9 cellular contexts compared by ENCODE assay signal in the genomic region with DNA sequence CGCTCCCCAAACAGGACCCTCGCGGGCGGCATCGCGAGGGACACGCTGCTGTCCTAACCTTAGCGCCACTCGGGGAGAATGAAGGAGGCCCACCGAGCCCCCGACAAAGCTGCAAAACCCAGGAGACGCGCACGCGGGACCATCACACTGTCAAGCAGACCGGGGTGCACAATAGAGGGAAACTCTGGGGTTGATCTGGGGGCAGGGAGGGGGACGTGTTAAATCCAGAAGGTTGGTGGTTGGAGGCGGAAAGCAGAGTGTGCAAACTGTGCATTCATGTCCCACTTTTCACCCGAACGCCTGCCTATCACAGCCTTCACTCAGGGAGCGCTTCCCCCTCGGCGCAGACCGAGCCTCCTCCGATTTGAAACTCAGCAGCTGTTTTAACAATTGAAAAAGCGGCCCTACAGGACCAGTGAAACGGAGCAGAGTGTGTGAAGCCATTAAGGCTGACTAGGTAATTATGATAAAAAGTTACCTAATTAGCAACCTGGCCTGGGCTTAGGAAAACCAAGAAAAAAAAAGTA. TPM values are rescaled to one million over a fixed set of nuclear protein-coding genes. Genes with fewer than 3 reads are reported as not detected.
DNase-seq lines count a peak whose midpoint lies in the region; ATAC-seq and TF ChIP-seq lines count a peak whose summit lies in the region.
"Had no signal": no experiment of that assay in that cellular context is flagged by ENCODE, and none has a peak within 500 bp of the region (broad histone marks: within the 10 kb centered on the region; RNA-seq: fewer than 3 reads in every experiment).

No MANE protein-coding gene starts in this region.

- H3K27ac ChIP-seq in cardiac muscle cell = no peak overlapping the region

- H3K4me1 ChIP-seq in cardiac muscle cell (ENCODE audit: low read depth) = peaks cover 6% of the 10 kb centered on the region

- CTCF ChIA-PET in WTC11 (lab: Charles Lee) = interaction anchor here (1.0 to 1.1 kb wide), 3 partner anchors 51 to 119 kb away, joined by 3 to 4 read pairs (median 3); no protein-coding TSS in a partner anchor

- H3K4me3 Mint-ChIP-seq in WTC11 = peak overlapping the region; percentile 88
- H3K4me3 Mint-ChIP-seq in progenitor cell of endocrine pancreas (ENCODE audit: low read depth) = peak overlapping the region; percentile 79

- H3K27ac Mint-ChIP-seq in WTC11 = no peak overlapping the region
- H3K27ac Mint-ChIP-seq in progenitor cell of endocrine pancreas = peak overlapping the region; percentile 45

- peak; percentile 5 for ATAC-seq in WTC11
- no peak for ATAC-seq in HG02571 (IDR thresholded peaks at IDR 0.05; ENCODE audit: unreplicated experiment)
- ATAC-seq in HG03280 (IDR thresholded peaks at IDR 0.05; ENCODE audit: unreplicated experiment) = no peak
- no peak for ATAC-seq in GM18861 (IDR thresholded peaks at IDR 0.05; ENCODE audit: unreplicated experiment)

- peaks cover 53% of the 10 kb centered on the region for H3K27me3 Mint-ChIP-seq in WTC11 (ENCODE audit: low read depth)
- H3K27me3 Mint-ChIP-seq in progenitor cell of endocrine pancreas = peaks cover 67% of the 10 kb centered on the region

- H3K27me3 ChIP-seq in H7 (ENCODE audit: control insufficient read depth, insufficient read depth, low read length) = peaks cover 43% of the 10 kb centered on the region
- H3K27me3 ChIP-seq in cardiac muscle cell = peaks cover 5% of the 10 kb centered on the region

- no peaks in the 10 kb centered on the region for H3K36me3 Mint-ChIP-seq in WTC11
- H3K36me3 Mint-ChIP-seq in progenitor cell of endocrine pancreas (ENCODE audit: insufficient read depth) = no peaks in the 10 kb centered on the region

- H3K9me3 Mint-ChIP-seq in WTC11 (no peaks in the 10 kb centered on the region), progenitor cell of endocrine pancreas (ENCODE audit: low read depth) (no peaks in the 10 kb centered on the region)

- no peaks in the 10 kb centered on the region for H3K9me3 ChIP-seq in cardiac muscle cell (ENCODE audit: low read depth)

- H3K36me3 ChIP-seq in H7 (replicated peaks; ENCODE audit: control insufficient read depth, insufficient read depth, low read length) = no peaks in the 10 kb centered on the region
- no peaks in the 10 kb centered on the region for H3K36me3 ChIP-seq in cardiac muscle cell

- H3K4me1 Mint-ChIP-seq in WTC11 (peaks cover 36% of the 10 kb centered on the region), progenitor cell of endocrine pancreas (ENCODE audit: low read depth) (peaks cover 26% of the 10 kb centered on the region)

- H3K4me3 ChIP-seq in H7 (ENCODE audit: insufficient read depth, low read depth, low read length) = peak overlapping the region; percentile 66
- peak overlapping the region; percentile 71 for H3K4me3 ChIP-seq in cardiac muscle cell

- TF ChIP-seq CTCF in WTC11 (IDR thresholded peaks at IDR 0.05) (no peak), cardiac muscle cell (IDR thresholded peaks at IDR 0.05; ENCODE audit: low read depth, low read length) (no peak), progenitor cell of endocrine pancreas (IDR thresholded peaks at IDR 0.05; ENCODE audit: unreplicated experiment) (no peak)

- POLR2A ChIA-PET in WTC11 (lab: Charles Lee) = interaction anchor here (0.5 kb wide), 1 partner anchor 11 kb away, joined by 3 read pairs; no protein-coding TSS in a partner anchor

- DNase-seq in H7 = peak; percentile 28
- DNase-seq in WTC11 (ENCODE audit: low spot score) = peak; percentile 27
- peak in 1 of 2 donors; percentile 44 for DNase-seq in cardiac muscle cell (ENCODE audit: low read depth in 1 of 2, low spot score in 1 of 2)
- DNase-seq in progenitor cell of endocrine pancreas (ENCODE audit: low spot score, unreplicated experiment) = no peak
- no peak for DNase-seq in kidney tubule cell (ENCODE audit: low spot score)

TF ChIP-seq in WTC11, 78 proteins besides CTCF, POLR2A, EP300 and RAD21:
- TF ChIP-seq, protein P1, sequence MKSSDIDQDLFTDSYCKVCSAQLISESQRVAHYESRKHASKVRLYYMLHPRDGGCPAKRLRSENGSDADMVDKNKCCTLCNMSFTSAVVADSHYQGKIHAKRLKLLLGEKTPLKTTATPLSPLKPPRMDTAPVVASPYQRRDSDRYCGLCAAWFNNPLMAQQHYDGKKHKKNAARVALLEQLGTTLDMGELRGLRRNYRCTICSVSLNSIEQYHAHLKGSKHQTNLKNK (CRISPR knock-in tag; IDR thresholded peaks at IDR 0.05) = no peak
- TF ChIP-seq KAT7 (CRISPR knock-in tag; IDR thresholded peaks at IDR 0.05; ENCODE audit: borderline replicate concordance) = no peak
- no peak for TF ChIP-seq RORB (CRISPR knock-in tag; IDR thresholded peaks at IDR 0.05)
- TF ChIP-seq, protein P2, sequence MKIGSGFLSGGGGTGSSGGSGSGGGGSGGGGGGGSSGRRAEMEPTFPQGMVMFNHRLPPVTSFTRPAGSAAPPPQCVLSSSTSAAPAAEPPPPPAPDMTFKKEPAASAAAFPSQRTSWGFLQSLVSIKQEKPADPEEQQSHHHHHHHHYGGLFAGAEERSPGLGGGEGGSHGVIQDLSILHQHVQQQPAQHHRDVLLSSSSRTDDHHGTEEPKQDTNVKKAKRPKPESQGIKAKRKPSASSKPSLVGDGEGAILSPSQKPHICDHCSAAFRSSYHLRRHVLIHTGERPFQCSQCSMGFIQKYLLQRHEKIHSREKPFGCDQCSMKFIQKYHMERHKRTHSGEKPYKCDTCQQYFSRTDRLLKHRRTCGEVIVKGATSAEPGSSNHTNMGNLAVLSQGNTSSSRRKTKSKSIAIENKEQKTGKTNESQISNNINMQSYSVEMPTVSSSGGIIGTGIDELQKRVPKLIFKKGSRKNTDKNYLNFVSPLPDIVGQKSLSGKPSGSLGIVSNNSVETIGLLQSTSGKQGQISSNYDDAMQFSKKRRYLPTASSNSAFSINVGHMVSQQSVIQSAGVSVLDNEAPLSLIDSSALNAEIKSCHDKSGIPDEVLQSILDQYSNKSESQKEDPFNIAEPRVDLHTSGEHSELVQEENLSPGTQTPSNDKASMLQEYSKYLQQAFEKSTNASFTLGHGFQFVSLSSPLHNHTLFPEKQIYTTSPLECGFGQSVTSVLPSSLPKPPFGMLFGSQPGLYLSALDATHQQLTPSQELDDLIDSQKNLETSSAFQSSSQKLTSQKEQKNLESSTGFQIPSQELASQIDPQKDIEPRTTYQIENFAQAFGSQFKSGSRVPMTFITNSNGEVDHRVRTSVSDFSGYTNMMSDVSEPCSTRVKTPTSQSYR (CRISPR knock-in tag; IDR thresholded peaks at IDR 0.05) = no peak
TF ChIP-seq in WTC11: peak in this region for 0.

RNA-seq across cellular contexts. Expression of a gene that starts 0.6 kb away (rescaled TPM):
- total RNA-seq in H7 (2014; rRNA removed; shearing (Covaris generic)) = 1.6 and 3.4 TPM in 2 replicates
- 2.3 to 2.5 TPM (median 2.4 TPM) in 3 replicates for total RNA-seq in WTC11 (2021)
- 4.8 and 9.3 TPM in 2 replicates for total RNA-seq in cardiac muscle cell
- 2.6 and 9.3 TPM in 2 replicates for polyA plus RNA-seq in cardiac muscle cell
- total RNA-seq in progenitor cell of endocrine pancreas = 0.34 and 0.67 TPM in 2 replicates
- total RNA-seq: RPMI7951 had no signal

Comparison
In these comparisons a context has a peak if more than half of its experiments do, and no peak if none do; other contexts are left out.
1. DNase-seq: peak in H7 (single experiment) and WTC11 (single experiment); none in progenitor cell of endocrine pancreas (single experiment) and kidney tubule cell (single experiment).